In the genomic region with DNA sequence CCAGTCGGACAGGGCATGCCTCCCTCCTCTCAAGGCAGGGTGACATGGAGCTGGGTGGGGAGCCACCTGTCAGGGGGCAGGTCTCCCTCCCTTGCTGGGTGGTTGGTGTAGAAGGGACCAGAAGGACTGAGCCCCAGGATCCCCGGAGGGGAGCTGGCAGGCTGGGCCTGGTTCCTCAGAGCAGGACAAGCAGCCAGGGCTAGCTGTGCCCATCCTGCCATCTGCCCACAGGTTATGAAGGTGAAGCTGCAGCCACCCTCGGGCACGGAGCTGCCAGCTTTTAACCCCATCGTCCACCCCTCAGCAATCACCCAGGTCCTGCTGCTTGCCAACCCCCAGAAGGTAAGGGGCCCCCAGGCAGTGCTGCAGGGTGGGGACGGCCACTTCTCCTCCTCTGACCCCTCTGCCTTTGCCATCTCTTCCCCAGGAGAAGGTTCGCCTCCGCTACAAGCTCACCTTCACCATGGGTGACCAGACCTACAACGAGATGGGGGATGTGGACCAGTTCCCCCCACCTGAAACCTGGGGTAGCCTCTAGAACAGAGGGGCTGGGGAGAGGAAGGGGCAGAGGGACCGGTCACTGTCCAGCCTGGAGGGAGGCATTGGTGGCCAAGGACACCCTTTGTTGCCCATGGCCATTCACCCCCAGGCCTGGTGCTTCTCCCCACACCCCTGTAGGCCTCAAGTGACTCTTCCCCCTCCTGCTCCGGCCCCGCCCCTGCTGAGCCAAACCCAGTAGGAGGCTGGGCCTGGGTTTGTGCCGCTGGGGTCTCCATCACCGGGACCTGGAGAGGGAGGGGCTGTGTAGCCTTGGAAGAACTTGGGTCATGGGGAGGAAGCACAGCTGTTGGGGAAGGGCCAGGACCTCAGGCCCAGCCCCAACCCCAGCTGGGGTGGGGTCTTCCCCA, we compare ENCODE assay signal across 8 cellular contexts. TPM values are rescaled to one million over a fixed set of nuclear protein-coding genes. Genes with fewer than 3 reads are reported as not detected.
DNase-seq lines count a peak whose midpoint lies in the region; ATAC-seq and TF ChIP-seq lines count a peak whose summit lies in the region.

No MANE protein-coding gene starts in this region.

- H3K9me3 ChIP-seq in HUES6 (ENCODE audit: control insufficient read depth, insufficient read depth, low read depth, low read length) (no peaks in the 10 kb centered on the region), PC-9 (ENCODE audit: insufficient read depth, low read depth) (no peaks in the 10 kb centered on the region)

- peak overlapping the region; percentile 96 for H3K27ac Mint-ChIP-seq in effector memory CD8-positive, alpha-beta T cell
- peak overlapping the region; percentile 98 for H3K27ac Mint-ChIP-seq in stimulated activated effector memory CD8-positive, alpha-beta T cell treated with anti-CD3 and anti-CD28 coated beads, Interleukin-12 subunit alpha, Interleukin-12 subunit beta, amount 100 ng/mL, for 72 hours

- H3K27me3 ChIP-seq in HUES6 (ENCODE audit: control insufficient read depth, insufficient read depth, low read length) (no peaks in the 10 kb centered on the region), PC-9 (ENCODE audit: insufficient read depth, low read depth) (no peaks in the 10 kb centered on the region)

- no peak for DNase-seq in effector memory CD8-positive, alpha-beta T cell
- peak in 1 of 2 donors; percentile 81 for DNase-seq in stimulated activated effector memory CD8-positive, alpha-beta T cell treated with anti-CD3 and anti-CD28 coated beads, Interleukin-12 subunit alpha, Interleukin-12 subunit beta, amount 100 ng/mL, for 72 hours (ENCODE audit: low spot score in 2 of 2)
- DNase-seq in dermis blood vessel endothelial cell (no peak), PC-9 (no peak), Kasumi-1 (lab: John Stamatoyannopoulos, UW) (no peak), HCEC 1CT (no peak)

- H3K79me2 ChIP-seq in PC-9 (ENCODE audit: low read depth) = no peaks in the 10 kb centered on the region

- H3K4me1 ChIP-seq in HUES6 (ENCODE audit: control insufficient read depth, insufficient read depth, low read length) = peaks cover 28% of the 10 kb centered on the region
- H3K4me1 ChIP-seq in PC-9 (replicated peaks; ENCODE audit: insufficient read depth) = no peaks in the 10 kb centered on the region

- peaks cover 11% of the 10 kb centered on the region for H3K36me3 Mint-ChIP-seq in effector memory CD8-positive, alpha-beta T cell (ENCODE audit: insufficient read depth)
- peaks cover 47% of the 10 kb centered on the region for H3K36me3 Mint-ChIP-seq in stimulated activated effector memory CD8-positive, alpha-beta T cell treated with anti-CD3 and anti-CD28 coated beads, Interleukin-12 subunit alpha, Interleukin-12 subunit beta, amount 100 ng/mL, for 72 hours

- H3K4me3 ChIP-seq in HUES6 (ENCODE audit: low read depth, low read length) (no peak overlapping the region), PC-9 (no peak overlapping the region)

- H4K20me1 ChIP-seq in PC-9 (ENCODE audit: insufficient read depth) = no peaks in the 10 kb centered on the region

- H3K4me2 ChIP-seq in PC-9 = no peak overlapping the region

- H3K9me3 Mint-ChIP-seq in effector memory CD8-positive, alpha-beta T cell = no peaks in the 10 kb centered on the region
- no peaks in the 10 kb centered on the region for H3K9me3 Mint-ChIP-seq in stimulated activated effector memory CD8-positive, alpha-beta T cell treated with anti-CD3 and anti-CD28 coated beads, Interleukin-12 subunit alpha, Interleukin-12 subunit beta, amount 100 ng/mL, for 72 hours

- no peaks in the 10 kb centered on the region for H3K9me2 ChIP-seq in PC-9 (ENCODE audit: insufficient read depth)

- peaks cover 64% of the 10 kb centered on the region in 2 donors for H3K4me1 Mint-ChIP-seq in effector memory CD8-positive, alpha-beta T cell (ENCODE audit: low read depth in 2 of 2)
- H3K4me1 Mint-ChIP-seq in stimulated activated effector memory CD8-positive, alpha-beta T cell treated with anti-CD3 and anti-CD28 coated beads, Interleukin-12 subunit alpha, Interleukin-12 subunit beta, amount 100 ng/mL, for 72 hours = peaks cover 79% of the 10 kb centered on the region

- intact Hi-C loops in PC-9 (cut with micrococcal nuclease; ENCODE audit: unreplicated experiment) = no loop called here

- TF ChIP-seq CTCF in PC-9 (conservative IDR thresholded peaks at IDR 0.05) = no peak

- peaks cover 31% of the 10 kb centered on the region; the same call in 1 of the 2 replicates for H3F3A ChIP-seq in PC-9 (ENCODE audit: insufficient read depth, low read depth)

- no TSS peak for BruUV-seq in PC-9 (replicated peaks; lab: Mats Ljungman, UMichigan)

- CTCF ChIA-PET in PC-9 (lab: Charles Lee) = interaction anchor here (2.6 kb wide), 1 partner anchor 11 kb away, joined by 17 read pairs; no protein-coding TSS in a partner anchor

- POLR2A ChIA-PET in PC-9 (lab: Charles Lee; ENCODE audit: unreplicated experiment) = interaction anchor here (0.7 kb wide), 1 partner anchor 30 kb away, joined by 3 read pairs; no protein-coding TSS in a partner anchor

- H3K36me3 ChIP-seq in HUES6 (ENCODE audit: control insufficient read depth, insufficient read depth, low read length) (peaks cover 39% of the 10 kb centered on the region), PC-9 (ENCODE audit: low read depth) (no peaks in the 10 kb centered on the region)

- H3K4me3 Mint-ChIP-seq in effector memory CD8-positive, alpha-beta T cell = peak overlapping the region; percentile 87 to 99
- H3K4me3 Mint-ChIP-seq in stimulated activated effector memory CD8-positive, alpha-beta T cell treated with anti-CD3 and anti-CD28 coated beads, Interleukin-12 subunit alpha, Interleukin-12 subunit beta, amount 100 ng/mL, for 72 hours = peak overlapping the region; percentile 80

- H3K27ac ChIP-seq in HUES6 (ENCODE audit: low read depth, low read length) (peak overlapping the region; percentile 77; the same call in 1 of the 2 replicates), PC-9 (no peak overlapping the region)

- no peak overlapping the region for H2AFZ ChIP-seq in PC-9

- no peaks in the 10 kb centered on the region for H3K27me3 Mint-ChIP-seq in effector memory CD8-positive, alpha-beta T cell

- ATAC-seq in GM19025 (IDR thresholded peaks at IDR 0.05; ENCODE audit: low read depth, unreplicated experiment) = peak; percentile 5
- ATAC-seq in effector memory CD8-positive, alpha-beta T cell (replicated peaks) = no peak
- peak; percentile 24 for ATAC-seq in stimulated activated effector memory CD8-positive, alpha-beta T cell treated with anti-CD3 and anti-CD28 coated beads, Interleukin-12 subunit alpha, Interleukin-12 subunit beta, amount 100 ng/mL, for 72 hours

- H3K9ac ChIP-seq in HUES6 (ENCODE audit: low read length) = peak overlapping the region; percentile 37

RNA-seq across cellular contexts. Expression of a gene that starts 7.0 kb away (rescaled TPM):
- total RNA-seq in dermis blood vessel endothelial cell = 0.85 and 2.7 TPM in 2 replicates
- total RNA-seq in PC-9 (2021) = 52.1 and 60.5 TPM in 2 replicates

RNA-seq across cellular contexts. Expression of a gene that starts 23.8 kb away (rescaled TPM):
- total RNA-seq in dermis blood vessel endothelial cell (48.3 and 55.3 TPM in 2 replicates), PC-9 (2021) (99.2 and 102 TPM in 2 replicates)

RNA-seq across cellular contexts. Expression of a gene that starts 26.1 kb away (rescaled TPM):
- total RNA-seq in dermis blood vessel endothelial cell = 9.0 and 13.3 TPM in 2 replicates
- 10.9 and 13.5 TPM in 2 replicates for total RNA-seq in PC-9 (2021)

RNA-seq across cellular contexts. Expression of a gene that starts 43.0 kb away (rescaled TPM):
- 2,321 and 4,948 TPM in 2 replicates for total RNA-seq in dermis blood vessel endothelial cell
- 734 and 791 TPM in 2 replicates for total RNA-seq in PC-9 (2021)

RNA-seq across cellular contexts. Expression of a gene that starts 52.5 kb away (rescaled TPM):
- total RNA-seq in dermis blood vessel endothelial cell = not detected in 2 replicates
- not detected in 2 replicates for total RNA-seq in PC-9 (2021)

Comparison
In these comparisons a context has a peak if more than half of its experiments do, and no peak if none do; other contexts are left out.
1. RNA of a gene that starts 7.0 kb away (total RNA-seq): 52.1 to 60.5 TPM in PC-9; 0.85 to 2.7 TPM in dermis blood vessel endothelial cell; every median in the first group is over 10 times any median in the second.